In genomic region chr13:60398949-60399589, GRCh38 we compare ENCODE assay signal across 8 cellular contexts. TPM values are rescaled to one million over a fixed set of nuclear protein-coding genes. Genes with fewer than 3 reads are reported as not detected.
A peak's percentile ranks its signal among the peaks of the same experiment; 100 is the strongest.
DNase-seq lines count a peak whose midpoint lies in the region; ATAC-seq, FAIRE-seq and TF ChIP-seq lines count a peak whose summit lies in the region.

No MANE protein-coding gene starts in this region.

- no peak overlapping the region for H4K8ac ChIP-seq in trophoblast cell (ENCODE audit: low read depth, low read length)

- H2AFZ ChIP-seq in trophoblast cell (ENCODE audit: insufficient read depth, low read length, poor library complexity): no peak overlapping the region

- no peak overlapping the region for H2AK5ac ChIP-seq in trophoblast cell (ENCODE audit: low read length)

- peak overlapping the region; percentile 87 for H3K4me3 Mint-ChIP-seq in CD4-positive, alpha-beta T cell
- H3K4me3 Mint-ChIP-seq in natural killer cell treated with Interleukin-12 subunit alpha and Interleukin-12 subunit beta and Interleukin-15 and Interleukin-18, amount 100 ng/mL, for 72 hours: peak overlapping the region; percentile 99

- no peak overlapping the region for H3K23ac ChIP-seq in trophoblast cell (ENCODE audit: low read length)

- H3K79me2 ChIP-seq in trophoblast cell (ENCODE audit: control insufficient read depth, insufficient read depth, low read length, poor library complexity): peaks cover 4% of the 10 kb centered on the region

- no peaks in the 10 kb centered on the region for H3K9me3 ChIP-seq in CD4-positive, alpha-beta T cell (ENCODE audit: control insufficient read depth, low read length)
- no peaks in the 10 kb centered on the region for H3K9me3 ChIP-seq in trophoblast cell (ENCODE audit: insufficient read depth, low read depth, low read length)

- H4K91ac ChIP-seq in trophoblast cell (ENCODE audit: low read depth, low read length): no peak overlapping the region

- H3K36me3 ChIP-seq in bronchial epithelial cell (ENCODE audit: control insufficient read depth, insufficient read depth, low read length) (no peaks in the 10 kb centered on the region), trophoblast cell (ENCODE audit: control insufficient read depth in 1 of 2, insufficient read depth in 2 of 2, low read length in 2 of 2) (no peaks in the 10 kb centered on the region)

- no peaks in the 10 kb centered on the region for H3K27me3 Mint-ChIP-seq in CD4-positive, alpha-beta T cell
- no peaks in the 10 kb centered on the region for H3K27me3 Mint-ChIP-seq in natural killer cell treated with Interleukin-12 subunit alpha and Interleukin-12 subunit beta and Interleukin-15 and Interleukin-18, amount 100 ng/mL, for 72 hours

- no peak for DNase-seq in CD4-positive, alpha-beta T cell
- DNase-seq in LHCN-M2 (ENCODE audit: low read depth) (peak; percentile 40), bronchial epithelial cell (ENCODE audit: low read depth) (peak; percentile 19), trophoblast cell (no peak), NCI-H2029 treated with DMSO at 0.1 percent for 48 hours (lab: John Stamatoyannopoulos, UW) (no peak)
- DNase-seq in natural killer cell treated with Interleukin-12 subunit alpha and Interleukin-12 subunit beta and Interleukin-15 and Interleukin-18, amount 100 ng/mL, for 72 hours (ENCODE audit: low spot score): no peak
- DNase-seq in activated CD4-positive, alpha-beta T cell treated with anti-CD3 and anti-CD28 coated beads, Interleukin-2, amount 50 U/mL, for 4 hours: no peak
- DNase-seq in stimulated activated CD4-positive, alpha-beta T cell treated with anti-CD3 and anti-CD28 coated beads, Interleukin-2, amount 100 ng/mL, for 24 hours: no peak

- H3K14ac ChIP-seq in trophoblast cell (ENCODE audit: low read length): no peak overlapping the region

- TF ChIP-seq CTCF in CD4-positive, alpha-beta T cell (IDR thresholded peaks at IDR 0.05): no peak
- no peak for TF ChIP-seq CTCF in bronchial epithelial cell (IDR thresholded peaks at IDR 0.05; ENCODE audit: insufficient read depth, low read length, severe bottlenecking)

- no peak overlapping the region for H2BK120ac ChIP-seq in trophoblast cell (ENCODE audit: insufficient read depth, low read length, poor library complexity)

- H3K9me3 Mint-ChIP-seq in CD4-positive, alpha-beta T cell: no peaks in the 10 kb centered on the region
- H3K9me3 Mint-ChIP-seq in natural killer cell treated with Interleukin-12 subunit alpha and Interleukin-12 subunit beta and Interleukin-15 and Interleukin-18, amount 100 ng/mL, for 72 hours: no peaks in the 10 kb centered on the region

- H3K36me3 Mint-ChIP-seq in CD4-positive, alpha-beta T cell (ENCODE audit: low read depth): peaks cover 12% of the 10 kb centered on the region
- H3K36me3 Mint-ChIP-seq in natural killer cell treated with Interleukin-12 subunit alpha and Interleukin-12 subunit beta and Interleukin-15 and Interleukin-18, amount 100 ng/mL, for 72 hours: peaks cover 4% of the 10 kb centered on the region

- H3K18ac ChIP-seq in trophoblast cell (ENCODE audit: low read length): no peak overlapping the region

- CTCF ChIA-PET in CD4-positive, alpha-beta T cell (lab: Charles Lee): no interaction called here

- peaks cover 17% of the 10 kb centered on the region for H3K79me1 ChIP-seq in trophoblast cell (ENCODE audit: low read length)

- intact Hi-C loops in CD4-positive, alpha-beta T cell (cut with DNase I, micrococcal nuclease): loop anchor here in 1 of 2 experiments (5.0 kb wide), 1 partner anchor 237 kb away; the partner anchor contains the start of gene DIAPH3

- H2BK5ac ChIP-seq in trophoblast cell (ENCODE audit: low read depth, low read length, poor library complexity): no peak overlapping the region

- peaks cover 50% of the 10 kb centered on the region for H3K4me1 Mint-ChIP-seq in CD4-positive, alpha-beta T cell (ENCODE audit: low read depth)
- H3K4me1 Mint-ChIP-seq in natural killer cell treated with Interleukin-12 subunit alpha and Interleukin-12 subunit beta and Interleukin-15 and Interleukin-18, amount 100 ng/mL, for 72 hours (ENCODE audit: low read depth in 2 of 2): peaks cover 24 to 26% of the 10 kb centered on the region in 2 donors

- H3K27me3 ChIP-seq in CD4-positive, alpha-beta T cell (ENCODE audit: control insufficient read depth, insufficient read depth, low read length): no peaks in the 10 kb centered on the region
- no peaks in the 10 kb centered on the region for H3K27me3 ChIP-seq in bronchial epithelial cell (ENCODE audit: control insufficient read depth, insufficient read depth, low read length)
- no peaks in the 10 kb centered on the region for H3K27me3 ChIP-seq in trophoblast cell (ENCODE audit: insufficient read depth, low read length)

- ATAC-seq in CD4-positive, alpha-beta T cell (ENCODE audit: poor library complexity): no peak
- no peak for ATAC-seq in natural killer cell treated with Interleukin-12 subunit alpha and Interleukin-12 subunit beta and Interleukin-15 and Interleukin-18, amount 100 ng/mL, for 72 hours

- no peak overlapping the region for H3K27ac ChIP-seq in CD4-positive, alpha-beta T cell (ENCODE audit: low read depth, low read length)
- no peak overlapping the region for H3K27ac ChIP-seq in trophoblast cell (ENCODE audit: low read depth, low read length)

- H4K12ac ChIP-seq in trophoblast cell (ENCODE audit: low read depth, low read length): no peak overlapping the region

- H3K9ac ChIP-seq in trophoblast cell (ENCODE audit: low read length): no peak overlapping the region

- H3K4me1 ChIP-seq in trophoblast cell (ENCODE audit: control insufficient read depth in 1 of 2, insufficient read depth in 2 of 2, low read length in 2 of 2): peaks cover 2 to 5% of the 10 kb centered on the region in 2 experiments

- no peak overlapping the region for H2BK12ac ChIP-seq in trophoblast cell (ENCODE audit: low read length)

- FAIRE-seq in bronchial epithelial cell (lab: Jason Lieb, UNC): no peak

- POLR2A ChIA-PET in CD4-positive, alpha-beta T cell (lab: Charles Lee): no interaction called here

- no peak overlapping the region for H3K4me2 ChIP-seq in trophoblast cell (ENCODE audit: low read length)

- H3K27ac Mint-ChIP-seq in CD4-positive, alpha-beta T cell: peak overlapping the region; percentile 90
- H3K27ac Mint-ChIP-seq in natural killer cell treated with Interleukin-12 subunit alpha and Interleukin-12 subunit beta and Interleukin-15 and Interleukin-18, amount 100 ng/mL, for 72 hours: peak overlapping the region; percentile 94 to 96

- no CpG with 5 or more reads among the region's 5 CpGs for WGBS in trophoblast cell (ENCODE audit: extremely low coverage, insufficient coverage, insufficient read length)

- H3K4ac ChIP-seq in trophoblast cell (ENCODE audit: low read depth, low read length): no peak overlapping the region

- no peak overlapping the region for H3K4me3 ChIP-seq in bronchial epithelial cell (ENCODE audit: low read depth, low read length)
- no peak overlapping the region for H3K4me3 ChIP-seq in trophoblast cell (ENCODE audit: low read depth, low read length)

RNA-seq across cellular contexts. Expression of gene TDRD3, which starts 2.0 kb away (rescaled TPM):
- 10 to 100 TPM; 22.4 to 27.2 TPM for total RNA-seq in CD4-positive, alpha-beta T cell
- total RNA-seq in LHCN-M2 (2014; rRNA removed): 9.4 and 14.2 TPM in 2 replicates
- polyA plus RNA-seq in LHCN-M2 (2012): 4.4 TPM
- 12.4 and 12.7 TPM in 2 replicates for total RNA-seq in bronchial epithelial cell
- 10 to 100 TPM; 12.6 to 17.4 TPM for total RNA-seq in natural killer cell treated with Interleukin-12 subunit alpha and Interleukin-12 subunit beta and Interleukin-15 and Interleukin-18, amount 100 ng/mL, for 72 hours
- polyA plus RNA-seq in trophoblast cell (2013): 9.4 and 9.7 TPM in 2 replicates

Comparison
In these comparisons a context has a peak if more than half of its experiments do, and no peak if none do; other contexts are left out.
1. DNase-seq: peak in LHCN-M2 (single experiment) and bronchial epithelial cell (single experiment); none in CD4-positive, alpha-beta T cell (0 of 10), natural killer cell treated with Interleukin-12 subunit alpha and Interleukin-12 subunit beta and Interleukin-15 and Interleukin-18, amount 100 ng/mL, for 72 hours (single experiment), trophoblast cell (0 of 2), NCI-H2029 treated with DMSO at 0.1 percent for 48 hours (single experiment), activated CD4-positive, alpha-beta T cell treated with anti-CD3 and anti-CD28 coated beads, Interleukin-2, amount 50 U/mL, for 4 hours (0 of 2) and stimulated activated CD4-positive, alpha-beta T cell treated with anti-CD3 and anti-CD28 coated beads, Interleukin-2, amount 100 ng/mL, for 24 hours (0 of 2).